34 cellular contexts compared by ENCODE assay signal in genomic region chr9:1676771-1677170, GRCh38.
DNase-seq lines count a peak whose midpoint lies in the region; ATAC-seq, FAIRE-seq and TF ChIP-seq lines count a peak whose summit lies in the region.
"Had no signal": no experiment of that assay in that cellular context is flagged by ENCODE, and none has a peak within 500 bp of the region (broad histone marks: within the 10 kb centered on the region; RNA-seq: fewer than 3 reads in every experiment).

No MANE protein-coding gene starts in this region.

- H3K36me3 ChIP-seq in HepG2 (replicated peaks in 1 of 2; ENCODE audit: control insufficient read depth in 1 of 2, insufficient read depth in 2 of 2, low read length in 2 of 2) (no peaks in the 10 kb centered on the region), right lobe of liver (no peaks in the 10 kb centered on the region), IMR-90 (ENCODE audit: control insufficient read depth, insufficient read depth, low read length) (no peaks in the 10 kb centered on the region)
- H3K36me3 ChIP-seq: BE2C; BLaER1; BLaER1 treated with 17β-estradiol and CSF1 and Interleukin-3, amounts not matched to agents 10 nM and 100 nM had no signal

- dilution Hi-C loops in IMR-90 (cut with HindIII; ENCODE audit: low sequenced_read_pairs, unreplicated experiment) = no loop called here

- H3K27me3 ChIP-seq in HepG2 (ENCODE audit: control insufficient read depth in 1 of 2, insufficient read depth in 2 of 2, low read length in 2 of 2) (no peaks in the 10 kb centered on the region), right lobe of liver (no peaks in the 10 kb centered on the region), IMR-90 (ENCODE audit: control insufficient read depth, insufficient read depth, low read length) (no peaks in the 10 kb centered on the region)
- H3K27me3 ChIP-seq: BE2C; BLaER1; BLaER1 treated with 17β-estradiol and CSF1 and Interleukin-3, amounts not matched to agents 10 nM and 100 nM had no signal

- TF ChIP-seq POLR2A in HepG2 (IDR thresholded peaks at IDR 0.05; ENCODE audit: insufficient read depth in 1 of 2, low read depth in 2 of 2, low read length in 2 of 2) = no peak
- no peak for TF ChIP-seq POLR2A in right lobe of liver (IDR thresholded peaks at IDR 0.05)
- TF ChIP-seq POLR2A in A549 (IDR thresholded peaks at IDR 0.05; ENCODE audit: low read length) = no peak
- TF ChIP-seq POLR2A in IMR-90 (IDR thresholded peaks at IDR 0.05; ENCODE audit: low read depth, low read length) = no peak

- no peak for TF ChIP-seq RAD21 in HepG2 (CRISPR knock-in tag; IDR thresholded peaks at IDR 0.05)
- no peak for TF ChIP-seq RAD21 in A549 (conservative IDR thresholded peaks at IDR 0.05 in 1 of 2, IDR thresholded peaks at IDR 0.05 in 1 of 2)
- TF ChIP-seq RAD21 in IMR-90 (IDR thresholded peaks at IDR 0.05; ENCODE audit: low read length) = no peak

- H2AFZ ChIP-seq in HepG2 (ENCODE audit: low read length) (no peak overlapping the region), IMR-90 (replicated peaks; ENCODE audit: low read length, poor library complexity) (no peak overlapping the region)

- BruUV-seq in HepG2 (replicated peaks; lab: Mats Ljungman, UMichigan) = no TSS peak
- BruUV-seq in IMR-90 (replicated peaks; lab: Mats Ljungman, UMichigan) = no TSS peak

- H3K23ac ChIP-seq in IMR-90 (ENCODE audit: low read depth, low read length) = no peak overlapping the region

- H3K36me3 Mint-ChIP-seq in activated naive CD8-positive, alpha-beta T cell treated with anti-CD3 and anti-CD28 coated beads, Interleukin-2, amount 50 U/mL, for 24 hours (ENCODE audit: low read depth) = no peaks in the 10 kb centered on the region
- H3K36me3 Mint-ChIP-seq: CD14-positive monocyte; CD4-positive, alpha-beta memory T cell; CD4-positive, CD25-positive, alpha-beta regulatory T cell; CD8-positive, alpha-beta memory T cell; CD8-positive, alpha-beta T cell had no signal

- H2BK15ac ChIP-seq in IMR-90 (ENCODE audit: low read depth, low read length) = no peak overlapping the region

- no peak overlapping the region for H2AK9ac ChIP-seq in IMR-90 (replicated peaks; ENCODE audit: low read depth, low read length, poor library complexity)

- no peak overlapping the region for H3K4me3 ChIP-seq in HepG2 (replicated peaks in 1 of 3; ENCODE audit: insufficient read depth in 1 of 3, low read depth in 2 of 3, low read length in 3 of 3)
- no peak overlapping the region for H3K4me3 ChIP-seq in right lobe of liver
- H3K4me3 ChIP-seq in A549 = no peak overlapping the region
- no peak overlapping the region for H3K4me3 ChIP-seq in IMR-90 (ENCODE audit: insufficient read depth, low read depth, low read length)
- H3K4me3 ChIP-seq: BLaER1; BLaER1 treated with 17β-estradiol and CSF1 and Interleukin-3, amounts not matched to agents 10 nM and 100 nM had no signal

- no peak overlapping the region for H3K4ac ChIP-seq in IMR-90 (ENCODE audit: low read depth, low read length)

- CTCF ChIA-PET in HepG2 (lab: Yijun Ruan, JAX; ENCODE audit: low intra/inter-chr PET ratio, low total read pairs) = no interaction called here
- CTCF ChIA-PET in A549 (lab: Yijun Ruan, JAX) = no interaction called here
- CTCF ChIA-PET in IMR-90 (lab: Yijun Ruan, JAX) = no interaction called here

- FAIRE-seq in HepG2 (lab: Jason Lieb, UNC) (no peak), A549 (lab: Jason Lieb, UNC) (no peak)
- FAIRE-seq: A204.1, D721Med had no signal

- H3K9me3 Mint-ChIP-seq in activated naive CD8-positive, alpha-beta T cell treated with anti-CD3 and anti-CD28 coated beads, Interleukin-2, amount 50 U/mL, for 24 hours = no peaks in the 10 kb centered on the region
- H3K9me3 Mint-ChIP-seq: CD4-positive, alpha-beta T cell; CD8-positive, alpha-beta memory T cell; CD8-positive, alpha-beta T cell had no signal

- no peaks in the 10 kb centered on the region for H3K27me3 Mint-ChIP-seq in activated naive CD8-positive, alpha-beta T cell treated with anti-CD3 and anti-CD28 coated beads, Interleukin-2, amount 50 U/mL, for 24 hours
- H3K27me3 Mint-ChIP-seq: CD4-positive, alpha-beta T cell; CD4-positive, CD25-positive, alpha-beta regulatory T cell had no signal

- no peak overlapping the region for H4K91ac ChIP-seq in IMR-90 (ENCODE audit: insufficient read depth, low read depth, low read length)

- H3K9ac ChIP-seq in HepG2 (ENCODE audit: insufficient read depth, low read depth, low read length) (no peak overlapping the region), IMR-90 (ENCODE audit: low read depth, low read length) (no peak overlapping the region)
- H3K9ac ChIP-seq: BLaER1; BLaER1 treated with 17β-estradiol and CSF1 and Interleukin-3, amounts not matched to agents 10 nM and 100 nM had no signal

- TF ChIP-seq CTCF in HepG2 (CRISPR knock-in tag; IDR thresholded peaks at IDR 0.05) (no peak), right lobe of liver (IDR thresholded peaks at IDR 0.05) (no peak), A549 (IDR thresholded peaks at IDR 0.05) (no peak), IMR-90 (conservative IDR thresholded peaks at IDR 0.05; ENCODE audit: low read depth, low read length) (no peak)

- peaks cover 37% of the 10 kb centered on the region for H3K9me3 ChIP-seq in HepG2 (ENCODE audit: low read length)
- H3K9me3 ChIP-seq in right lobe of liver = no peaks in the 10 kb centered on the region
- no peaks in the 10 kb centered on the region; the same call in 2 of the 3 replicates for H3K9me3 ChIP-seq in A549
- peaks cover 23% of the 10 kb centered on the region for H3K9me3 ChIP-seq in IMR-90 (ENCODE audit: control insufficient read depth, insufficient read depth, low read length)
- H3K9me3 ChIP-seq: BE2C, BLaER1, Caco-2 had no signal

- H2AK5ac ChIP-seq in IMR-90 (ENCODE audit: low read depth, low read length) = no peak overlapping the region

- H2BK20ac ChIP-seq in IMR-90 (ENCODE audit: low read depth, low read length) = no peak overlapping the region

- H3K18ac ChIP-seq in IMR-90 (ENCODE audit: low read depth, low read length) = no peak overlapping the region

- no peak overlapping the region for H4K8ac ChIP-seq in IMR-90 (ENCODE audit: low read depth in 2 of 2, low read length in 2 of 2)

- H3K4me2 ChIP-seq in HepG2 (ENCODE audit: low read depth, low read length) (no peak overlapping the region), A549 (no peak overlapping the region), IMR-90 (ENCODE audit: low read depth, low read length) (no peak overlapping the region)
- H3K4me2 ChIP-seq: BLaER1; BLaER1 treated with 17β-estradiol and CSF1 and Interleukin-3, amounts not matched to agents 10 nM and 100 nM had no signal

- no peaks in the 10 kb centered on the region for H3K79me1 ChIP-seq in IMR-90 (ENCODE audit: low read depth in 1 of 2, low read length in 2 of 2)

- TF ChIP-seq EP300 in HepG2 (IDR thresholded peaks at IDR 0.05; ENCODE audit: low read depth in 2 of 2, low read length in 2 of 2) = no peak
- no peak for TF ChIP-seq EP300 in HepG2 (CRISPR knock-in tag; IDR thresholded peaks at IDR 0.05; ENCODE audit: borderline replicate concordance)
- TF ChIP-seq EP300 in A549 (IDR thresholded peaks at IDR 0.05) = no peak

- H4K5ac ChIP-seq in IMR-90 (ENCODE audit: low read depth, low read length) = no peak overlapping the region

- H3K4me3 Mint-ChIP-seq in activated naive CD8-positive, alpha-beta T cell treated with anti-CD3 and anti-CD28 coated beads, Interleukin-2, amount 50 U/mL, for 24 hours = no peak overlapping the region
- H3K4me3 Mint-ChIP-seq: B cell; CD14-positive monocyte; CD4-positive, alpha-beta memory T cell; CD4-positive, alpha-beta T cell; CD4-positive, CD25-positive, alpha-beta regulatory T cell; CD8-positive, alpha-beta memory T cell; CD8-positive, alpha-beta T cell had no signal

- no peaks in the 10 kb centered on the region for H3K9me1 ChIP-seq in IMR-90 (ENCODE audit: insufficient read depth, low read length)

- H3K14ac ChIP-seq in IMR-90 (replicated peaks; ENCODE audit: low read depth, low read length) = no peak overlapping the region

- no peak for DNase-seq in HepG2 (ENCODE audit: low spot score)
- DNase-seq in right lobe of liver = no peak
- no peak for DNase-seq in A549 (ENCODE audit: low read depth in 1 of 2, low spot score in 1 of 2)
- DNase-seq in IMR-90 = no peak
- no peak for DNase-seq in activated naive CD4-positive, alpha-beta T cell treated with anti-CD3 and anti-CD28 coated beads, Interleukin-2, amount 50 U/mL, for 16 hours
- no peak for DNase-seq in activated naive CD8-positive, alpha-beta T cell treated with anti-CD3 and anti-CD28 coated beads, Interleukin-2, amount 50 U/mL, for 24 hours
- DNase-seq: 8988T; ACHN; AML-193; BE2C; C1 segment of cervical spinal cord; Caco-2; Calu3; CD4-positive, alpha-beta memory T cell; CD4-positive, alpha-beta T cell; CD4-positive, CD25-positive, alpha-beta regulatory T cell; CD8-positive, alpha-beta memory T cell; CD8-positive, alpha-beta T cell; COR-L47; DMS 273 treated with DMSO at 0.1 percent for 48 hours; DMS153; DMS53; DMS79; DMS79 treated with DMSO at 0.1 percent for 48 hours; DND-41; EL had no signal

- POLR2A ChIA-PET in HepG2 (lab: Yijun Ruan, JAX) (no interaction called here), A549 (lab: Yijun Ruan, JAX) (no interaction called here), IMR-90 (lab: Charles Lee; ENCODE audit: unreplicated experiment) (no interaction called here)

- 0% methylated on average over 3 of the region's 3 CpGs for WGBS in HepG2 (ENCODE audit: low lambda C conversion rate)
- WGBS in right lobe of liver (ENCODE audit: insufficient coverage, low coverage, low lambda C conversion rate, missing lambda C conversion rate) = 28% methylated on average over 3 of the region's 3 CpGs
- WGBS in A549 (ENCODE audit: missing lambda C conversion rate) = 2% methylated on average over 3 of the region's 3 CpGs
- WGBS in IMR-90 (ENCODE audit: extremely low coverage in 2 of 2, insufficient read length in 1 of 2), 2 experiments = no CpG with 5 or more reads among the region's 3 CpGs

- in situ Hi-C loops in HepG2 (cut with HindIII; ENCODE audit: extremely low pct_ligation_motif_present, low pct_unique_long_range_greater_than_20kb) (no loop called here), IMR-90 (cut with MboI; ENCODE audit: low sequenced_read_pairs) (no loop called here)

- H3K27ac ChIP-seq in HepG2 (ENCODE audit: extremely low read length, insufficient read depth, low read length) (no peak overlapping the region), right lobe of liver (no peak overlapping the region), A549 (no peak overlapping the region), IMR-90 (ENCODE audit: insufficient read depth, low read length) (no peak overlapping the region)
- H3K27ac ChIP-seq: 22Rv1; BLaER1; BLaER1 treated with 17β-estradiol and CSF1 and Interleukin-3, amounts not matched to agents 10 nM and 100 nM; C4-2B had no signal

- ATAC-seq in HepG2 (no peak), right lobe of liver (no peak), A549 (no peak), IMR-90 (ENCODE audit: low read depth) (no peak)
- no peak for ATAC-seq in activated naive CD8-positive, alpha-beta T cell treated with anti-CD3 and anti-CD28 coated beads, Interleukin-2, amount 50 U/mL, for 24 hours
- ATAC-seq: CD8-positive, alpha-beta T cell had no signal

- intact Hi-C loops in HepG2 (cut with micrococcal nuclease; ENCODE audit: unreplicated experiment) = no loop called here
- intact Hi-C loops in right lobe of liver (cut with DNase I) = no loop called here
- intact Hi-C loops in IMR-90 (cut with micrococcal nuclease) = no loop called here

- H4K20me1 ChIP-seq in HepG2 (ENCODE audit: insufficient read depth, low read length) = no peaks in the 10 kb centered on the region
- H4K20me1 ChIP-seq in IMR-90 (ENCODE audit: insufficient read depth, low read length) = no peaks in the 10 kb centered on the region
- H4K20me1 ChIP-seq: BLaER1; BLaER1 treated with 17β-estradiol and CSF1 and Interleukin-3, amounts not matched to agents 10 nM and 100 nM had no signal

- no peak overlapping the region for H2BK120ac ChIP-seq in IMR-90 (ENCODE audit: low read depth, low read length)

- no peak overlapping the region for H3K56ac ChIP-seq in IMR-90 (ENCODE audit: extremely low read depth, insufficient read depth, low read length)

- H3K4me1 ChIP-seq in HepG2 (ENCODE audit: insufficient read depth, low read length) (no peaks in the 10 kb centered on the region), right lobe of liver (no peaks in the 10 kb centered on the region), A549 (no peaks in the 10 kb centered on the region), IMR-90 (ENCODE audit: control insufficient read depth, insufficient read depth, low read length) (no peaks in the 10 kb centered on the region)
- H3K4me1 ChIP-seq: BE2C; BLaER1; BLaER1 treated with 17β-estradiol and CSF1 and Interleukin-3, amounts not matched to agents 10 nM and 100 nM; Caco-2 had no signal

- no peak overlapping the region for H3K27ac Mint-ChIP-seq in activated naive CD8-positive, alpha-beta T cell treated with anti-CD3 and anti-CD28 coated beads, Interleukin-2, amount 50 U/mL, for 24 hours
- H3K27ac Mint-ChIP-seq: B cell; CD14-positive monocyte; CD4-positive, alpha-beta memory T cell; CD4-positive, alpha-beta T cell; CD4-positive, CD25-positive, alpha-beta regulatory T cell; CD8-positive, alpha-beta memory T cell; CD8-positive, alpha-beta T cell had no signal

- no peak overlapping the region for H2BK5ac ChIP-seq in IMR-90 (ENCODE audit: low read depth, low read length, poor library complexity, severe bottlenecking)

- H3K4me1 Mint-ChIP-seq in activated naive CD8-positive, alpha-beta T cell treated with anti-CD3 and anti-CD28 coated beads, Interleukin-2, amount 50 U/mL, for 24 hours = no peaks in the 10 kb centered on the region
- H3K4me1 Mint-ChIP-seq: B cell; CD14-positive monocyte; CD4-positive, alpha-beta memory T cell; CD4-positive, CD25-positive, alpha-beta regulatory T cell; CD8-positive, alpha-beta memory T cell had no signal

- no peaks in the 10 kb centered on the region for H3K79me2 ChIP-seq in HepG2 (ENCODE audit: insufficient read depth, low read length)

Comparison
In these comparisons a context has a peak if more than half of its experiments do, and no peak if none do; other contexts are left out.
1. Of the 38 proteins assayed by ChIP-seq in both HepG2 and A549: peak only in HepG2: none; only in A549: none; in both: MAFK; in neither: 37.